ENCODE assay signal across 13 cellular contexts in the genomic region with DNA sequence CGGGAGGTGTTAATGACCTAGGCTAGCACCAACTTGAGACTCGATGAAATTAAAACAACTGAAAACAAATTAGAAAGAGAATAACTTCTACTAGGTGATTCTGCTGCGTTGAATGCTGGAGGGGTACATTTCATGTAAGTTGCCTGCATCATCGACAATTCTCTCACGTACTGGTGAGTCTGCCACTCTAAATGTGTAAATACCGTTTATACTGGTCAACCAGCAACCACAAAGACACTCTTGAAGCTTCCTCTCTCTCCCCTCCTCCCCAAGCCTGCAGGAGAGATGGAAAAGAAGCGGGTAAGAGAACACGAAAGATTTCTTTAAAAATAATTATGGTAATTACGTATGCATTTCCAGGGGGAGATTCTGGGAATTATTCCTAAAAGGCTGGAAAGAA.
DNase-seq lines count a peak whose midpoint lies in the region; ATAC-seq and TF ChIP-seq lines count a peak whose summit lies in the region.
"Had no signal": no experiment of that assay in that cellular context is flagged by ENCODE, and none has a peak within 500 bp of the region (broad histone marks: within the 10 kb centered on the region; RNA-seq: fewer than 3 reads in every experiment).

No MANE protein-coding gene starts in this region.

- peaks cover 45% of the 10 kb centered on the region for H3K4me1 Mint-ChIP-seq in chondrocyte (ENCODE audit: low read depth)
- peaks cover 68% of the 10 kb centered on the region for H3K4me1 Mint-ChIP-seq in nephron progenitor cell
- peaks cover 0 to 4% of the 10 kb centered on the region in 2 donors for H3K4me1 Mint-ChIP-seq in natural killer cell treated with Interleukin-12 subunit alpha and Interleukin-12 subunit beta and Interleukin-15 and Interleukin-18, amount 100 ng/mL, for 72 hours (ENCODE audit: low read depth in 2 of 2)

- no peak for ATAC-seq in HG03045 (IDR thresholded peaks at IDR 0.05; ENCODE audit: unreplicated experiment)
- no peak for ATAC-seq in natural killer cell treated with Interleukin-12 subunit alpha and Interleukin-12 subunit beta and Interleukin-15 and Interleukin-18, amount 100 ng/mL, for 72 hours
- ATAC-seq: activated T-cell treated with anti-CD3 and anti-CD28 coated beads, Interleukin-2, amount 50 U/mL, for 4 hours had no signal

- DNase-seq in DMS53 (lab: John Stamatoyannopoulos, UW) (peak; percentile 70), NCI-H69 (lab: John Stamatoyannopoulos, UW) (peak; percentile 14), chondrocyte (ENCODE audit: low spot score) (no peak), nephron progenitor cell (no peak), NCI-H2107 treated with DMSO at 0.1 percent for 48 hours (lab: John Stamatoyannopoulos, UW; ENCODE audit: unreplicated experiment) (no peak)
- DNase-seq in activated CD8-positive, alpha-beta memory T cell treated with anti-CD3 and anti-CD28 coated beads, Interleukin-2, amount 50 U/mL, for 48 hours, result no peak
- DNase-seq in natural killer cell treated with Interleukin-12 subunit alpha and Interleukin-12 subunit beta and Interleukin-15 and Interleukin-18, amount 100 ng/mL, for 72 hours (ENCODE audit: low spot score), result no peak
- DNase-seq: activated T-cell treated with anti-CD3 and anti-CD28 coated beads, Interleukin-2, amount 50 U/mL, for 4 hours; aorta; BE2C; stimulated activated CD4-positive, alpha-beta T cell treated with anti-CD3 and anti-CD28 coated beads, Interleukin-2, amount 100 ng/mL, for 48 hours; stimulated activated naive CD4-positive, alpha-beta T cell treated with Interleukin-2 at 50 U/mL for 16 hours had no signal

- TF ChIP-seq CTCF in chondrocyte (IDR thresholded peaks at IDR 0.05) (no peak), nephron progenitor cell (IDR thresholded peaks at IDR 0.05) (no peak)

- H3K27me3 Mint-ChIP-seq in chondrocyte (ENCODE audit: low read depth) (no peaks in the 10 kb centered on the region), nephron progenitor cell (ENCODE audit: low read depth, poor library complexity) (peaks cover 10% of the 10 kb centered on the region)
- peaks cover 17 to 31% of the 10 kb centered on the region in 2 donors for H3K27me3 Mint-ChIP-seq in natural killer cell treated with Interleukin-12 subunit alpha and Interleukin-12 subunit beta and Interleukin-15 and Interleukin-18, amount 100 ng/mL, for 72 hours

- H3K4me3 Mint-ChIP-seq in chondrocyte (ENCODE audit: unreplicated experiment) (peak overlapping the region; percentile 73), nephron progenitor cell (peak overlapping the region; percentile 75)
- no peak overlapping the region for H3K4me3 Mint-ChIP-seq in natural killer cell treated with Interleukin-12 subunit alpha and Interleukin-12 subunit beta and Interleukin-15 and Interleukin-18, amount 100 ng/mL, for 72 hours
- H3K4me3 Mint-ChIP-seq: activated T-cell treated with anti-CD3 and anti-CD28 coated beads, Interleukin-2, amount 50 U/mL, for 4 hours had no signal

- H3K9me3 Mint-ChIP-seq in chondrocyte (ENCODE audit: low read depth) (peaks cover 3% of the 10 kb centered on the region), nephron progenitor cell (no peaks in the 10 kb centered on the region)
- H3K9me3 Mint-ChIP-seq in natural killer cell treated with Interleukin-12 subunit alpha and Interleukin-12 subunit beta and Interleukin-15 and Interleukin-18, amount 100 ng/mL, for 72 hours, result no peaks in the 10 kb centered on the region
- H3K9me3 Mint-ChIP-seq: activated T-cell treated with anti-CD3 and anti-CD28 coated beads, Interleukin-2, amount 50 U/mL, for 4 hours had no signal

- no peaks in the 10 kb centered on the region for H3K36me3 Mint-ChIP-seq in chondrocyte (ENCODE audit: low read depth)
- no peaks in the 10 kb centered on the region for H3K36me3 Mint-ChIP-seq in nephron progenitor cell (ENCODE audit: low read depth)
- H3K36me3 Mint-ChIP-seq in natural killer cell treated with Interleukin-12 subunit alpha and Interleukin-12 subunit beta and Interleukin-15 and Interleukin-18, amount 100 ng/mL, for 72 hours, result no peaks in the 10 kb centered on the region

- H3K27ac Mint-ChIP-seq in chondrocyte (ENCODE audit: unreplicated experiment) (no peak overlapping the region), nephron progenitor cell (peak overlapping the region; percentile 6)
- H3K27ac Mint-ChIP-seq in natural killer cell treated with Interleukin-12 subunit alpha and Interleukin-12 subunit beta and Interleukin-15 and Interleukin-18, amount 100 ng/mL, for 72 hours, result no peak overlapping the region

Comparison
In these comparisons a context has a peak if more than half of its experiments do, and no peak if none do; other contexts are left out.
1. DNase-seq: peak in DMS53 (single experiment) and NCI-H69 (single experiment); none in chondrocyte (single experiment), nephron progenitor cell (single experiment), NCI-H2107 treated with DMSO at 0.1 percent for 48 hours (single experiment), activated CD8-positive, alpha-beta memory T cell treated with anti-CD3 and anti-CD28 coated beads, Interleukin-2, amount 50 U/mL, for 48 hours (single experiment) and natural killer cell treated with Interleukin-12 subunit alpha and Interleukin-12 subunit beta and Interleukin-15 and Interleukin-18, amount 100 ng/mL, for 72 hours (single experiment).